Comparison of ENCODE assay signal across 21 cellular contexts in the genomic region with DNA sequence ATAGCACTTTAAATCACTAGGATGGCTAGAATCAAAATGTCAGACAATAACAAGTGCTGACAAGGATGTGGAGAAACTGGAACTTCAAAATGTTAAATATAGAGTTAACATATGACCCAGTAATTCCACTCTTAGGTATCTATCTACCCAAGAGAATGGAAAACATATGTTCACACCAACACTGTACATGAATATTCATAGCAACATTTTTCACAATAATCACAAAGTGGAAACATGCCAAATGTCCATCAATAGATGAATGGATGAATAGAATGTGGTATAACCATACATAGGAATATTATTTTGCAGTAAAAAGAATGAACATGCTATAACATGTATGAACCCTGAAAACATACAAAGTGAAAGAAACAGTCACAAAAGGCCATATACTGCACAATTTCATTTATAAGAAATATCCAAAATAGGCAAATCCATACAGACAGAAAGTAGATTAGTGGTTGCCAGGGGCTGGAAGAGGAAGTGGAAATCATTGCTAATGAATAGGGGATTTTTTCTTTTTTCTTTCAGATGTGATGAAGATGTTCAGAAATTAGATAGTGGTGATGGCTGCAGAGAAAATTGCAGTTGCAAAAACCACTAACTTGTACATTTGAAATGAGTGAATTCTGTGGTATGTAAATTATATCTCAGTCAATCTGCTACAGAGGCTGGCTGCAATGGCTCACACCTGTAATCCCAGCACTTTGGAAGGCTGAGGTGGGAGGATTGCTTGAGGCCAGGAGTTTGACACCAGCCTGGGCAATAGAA.
"Had no signal": no experiment of that assay in that cellular context is flagged by ENCODE, and none has a peak within 500 bp of the region (broad histone marks: within the 10 kb centered on the region; RNA-seq: fewer than 3 reads in every experiment).

No MANE protein-coding gene starts in this region.

- H3K4me3 ChIP-seq: esophagus muscularis mucosa, hepatocyte, left ventricle myocardium inferior, tibial artery had no signal

- H3K4me1 Mint-ChIP-seq: activated naive CD4-positive, alpha-beta T cell treated with anti-CD3 and anti-CD28 coated beads, Interleukin-2, amount 50 U/mL, for 24 hours; mesothelial cell of epicardium had no signal

- DNase-seq: activated CD4-positive, alpha-beta T cell treated with anti-CD3 and anti-CD28 coated beads, Interleukin-2, amount 50 U/mL, for 1 hour; activated CD8-positive, alpha-beta memory T cell treated with anti-CD3 and anti-CD28 coated beads, Interleukin-2, amount 50 U/mL, for 48 hours; activated effector memory CD4-positive, alpha-beta T cell treated with Interleukin-2 at 50 U/mL for 16 hours; activated T-cell treated with anti-CD3 and anti-CD28 coated beads, Interleukin-2, amount 50 U/mL, for 4 hours; central memory CD4-positive, alpha-beta T cell; effector memory CD4-positive, alpha-beta T cell; glutamatergic neuron; left ventricle myocardium inferior; mammary epithelial cell; natural killer cell; retina; stimulated activated CD4-positive, alpha-beta T cell treated with anti-CD3 and anti-CD28 coated beads, Interleukin-2, amount 100 ng/mL, for 48 hours; stimulated activated CD8-positive, alpha-beta memory T cell treated with anti-CD3 and anti-CD28 coated beads, Interleukin-4, amount 100 ng/mL, for 48 hours; T-helper 2 cell; tibial artery had no signal

- H3K4me3 Mint-ChIP-seq: activated naive CD4-positive, alpha-beta T cell treated with anti-CD3 and anti-CD28 coated beads, Interleukin-2, amount 50 U/mL, for 24 hours; activated T-cell treated with anti-CD3 and anti-CD28 coated beads, Interleukin-2, amount 50 U/mL, for 4 hours; mesothelial cell of epicardium; natural killer cell; stimulated activated naive CD8-positive, alpha-beta T cell treated with anti-CD3 and anti-CD28 coated beads, Interleukin-15, Interleukin-2, amounts not matched to agents 100 ng/mL and 50 ng/mL, for 24 hours had no signal

- H3K27me3 Mint-ChIP-seq: activated naive CD4-positive, alpha-beta T cell treated with anti-CD3 and anti-CD28 coated beads, Interleukin-2, amount 50 U/mL, for 24 hours; progenitor cell of endocrine pancreas had no signal

- H3K27ac Mint-ChIP-seq: activated naive CD4-positive, alpha-beta T cell treated with anti-CD3 and anti-CD28 coated beads, Interleukin-2, amount 50 U/mL, for 24 hours; mesothelial cell of epicardium; natural killer cell; progenitor cell of endocrine pancreas; stimulated activated naive CD8-positive, alpha-beta T cell treated with anti-CD3 and anti-CD28 coated beads, Interleukin-15, Interleukin-2, amounts not matched to agents 100 ng/mL and 50 ng/mL, for 24 hours had no signal

- H3K36me3 Mint-ChIP-seq: activated naive CD4-positive, alpha-beta T cell treated with anti-CD3 and anti-CD28 coated beads, Interleukin-2, amount 50 U/mL, for 24 hours had no signal
